8 cellular contexts compared by ENCODE assay signal in the genomic region with DNA sequence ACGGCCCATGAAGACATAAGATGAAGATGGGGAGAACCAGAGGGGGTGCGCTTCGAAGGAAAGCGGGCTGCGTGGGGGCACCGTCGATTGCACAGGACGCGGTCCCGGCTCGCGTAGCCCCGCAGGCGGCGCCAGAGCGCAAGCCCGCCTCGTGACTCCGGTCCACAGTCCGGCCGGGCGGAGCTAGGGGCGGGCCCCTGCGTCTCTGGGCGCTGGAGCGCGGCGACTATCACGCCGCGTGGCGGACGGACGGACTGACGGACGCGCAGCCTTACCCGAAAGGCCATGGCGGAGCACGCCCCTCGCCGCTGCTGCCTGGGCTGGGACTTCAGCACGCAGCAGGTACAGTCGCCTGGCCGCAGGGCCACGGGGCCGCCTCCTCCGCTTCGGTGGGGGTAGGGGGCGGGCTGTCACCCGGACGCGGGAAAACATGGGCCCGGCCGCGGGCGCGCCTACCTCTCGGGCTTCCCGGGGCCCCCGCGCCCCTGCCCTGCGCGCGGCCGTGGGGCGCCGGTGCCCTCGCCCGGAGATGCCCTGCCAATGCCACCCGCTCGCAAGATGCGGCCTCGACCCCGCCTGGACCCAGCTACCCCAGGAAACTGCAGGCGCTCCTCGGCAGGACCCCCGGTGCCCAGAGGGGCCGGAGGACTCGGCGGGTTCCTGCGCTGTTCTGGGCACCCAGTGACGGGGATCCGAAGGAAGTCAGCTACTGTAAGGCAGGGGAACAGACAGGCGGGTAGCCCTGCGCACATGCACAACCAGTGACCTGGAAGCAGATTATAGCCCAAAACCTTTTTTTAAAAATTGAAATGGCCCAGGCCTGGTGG. TPM values are rescaled to one million over a fixed set of nuclear protein-coding genes. Genes with fewer than 3 reads are reported as not detected.
DNase-seq lines count a peak whose midpoint lies in the region; ATAC-seq and TF ChIP-seq lines count a peak whose summit lies in the region.

A gene (plus strand): TSS at position 202 of the 827 bp plus-strand sequence. CDS start 84 bp downstream, at position 286.

- peaks cover 4% of the 10 kb centered on the region for H3K9me3 Mint-ChIP-seq in glutamatergic neuron (ENCODE audit: unreplicated experiment)
- no peaks in the 10 kb centered on the region for H3K9me3 Mint-ChIP-seq in osteocyte (ENCODE audit: unreplicated experiment)

- no peak within 1 kb of the TSS for H3K27ac ChIP-seq in SJCRH30
- H3K27ac ChIP-seq in thymus (ENCODE audit: low read depth), result no peak within 1 kb of the TSS

- peaks cover 5% of the 10 kb centered on the region for H3K36me3 Mint-ChIP-seq in glutamatergic neuron (ENCODE audit: unreplicated experiment)
- H3K36me3 Mint-ChIP-seq in osteocyte (ENCODE audit: unreplicated experiment), result no peaks in the 10 kb centered on the region

- no peaks in the 10 kb centered on the region for H3K4me1 Mint-ChIP-seq in glutamatergic neuron (ENCODE audit: low read depth, unreplicated experiment)
- H3K4me1 Mint-ChIP-seq in osteocyte (ENCODE audit: unreplicated experiment), result peaks cover 8% of the 10 kb centered on the region

- H3K27me3 Mint-ChIP-seq in glutamatergic neuron (ENCODE audit: unreplicated experiment) (peaks cover 7% of the 10 kb centered on the region), osteocyte (ENCODE audit: unreplicated experiment) (no peaks in the 10 kb centered on the region)

- H3K4me1 ChIP-seq in SJCRH30 (no peaks in the 10 kb centered on the region), thymus (ENCODE audit: control insufficient read depth, insufficient read depth, low read length) (peaks cover 7% of the 10 kb centered on the region)

- H3K27me3 ChIP-seq in SJCRH30 (no peaks in the 10 kb centered on the region), thymus (ENCODE audit: control insufficient read depth, insufficient read depth) (no peaks in the 10 kb centered on the region)

- WGBS in thymus, result 2% methylated on average over 86 of the region's 86 CpGs

- ATAC-seq in GM21528 (IDR thresholded peaks at IDR 0.05; ENCODE audit: low FRiP score, unreplicated experiment), result peak; percentile 96

- peak; percentile 85 for DNase-seq in EH (ENCODE audit: low read depth)
- DNase-seq in HuH-7 (ENCODE audit: low spot score), result peak; percentile 91
- peak; percentile 76 to 80 for DNase-seq in SJCRH30
- DNase-seq in activated naive CD4-positive, alpha-beta T cell treated with Interleukin-2 at 50 U/mL for 16 hours, result peak; percentile 82
- DNase-seq in glutamatergic neuron, result peak; percentile 89
- DNase-seq in osteocyte (ENCODE audit: extremely low spot score, unreplicated experiment), result peak; percentile 94

- no peaks in the 10 kb centered on the region for H3K9me3 ChIP-seq in SJCRH30 (replicated peaks)
- no peaks in the 10 kb centered on the region for H3K9me3 ChIP-seq in thymus (ENCODE audit: control insufficient read depth)

- H3K4me3 Mint-ChIP-seq in glutamatergic neuron (ENCODE audit: unreplicated experiment), result peak within 1 kb of the TSS; percentile 78
- peak within 1 kb of the TSS; percentile 69 for H3K4me3 Mint-ChIP-seq in osteocyte (ENCODE audit: unreplicated experiment)

- peak within 1 kb of the TSS; percentile 70 for H3K4me3 ChIP-seq in SJCRH30
- H3K4me3 ChIP-seq in thymus (ENCODE audit: low read length), result peak within 1 kb of the TSS; percentile 83

- H3K27ac Mint-ChIP-seq in glutamatergic neuron (ENCODE audit: unreplicated experiment) (peak within 1 kb of the TSS; percentile 59), osteocyte (ENCODE audit: unreplicated experiment) (peak within 1 kb of the TSS; percentile 55)

- peak; percentile 48 for TF ChIP-seq CTCF in glutamatergic neuron (IDR thresholded peaks at IDR 0.05; ENCODE audit: partially characterized antibody, unreplicated experiment)
- peak; percentile 87 for TF ChIP-seq CTCF in osteocyte (IDR thresholded peaks at IDR 0.05)

- no peaks in the 10 kb centered on the region for H3K36me3 ChIP-seq in SJCRH30
- no peaks in the 10 kb centered on the region for H3K36me3 ChIP-seq in thymus (ENCODE audit: control insufficient read depth, insufficient read depth)

RNA-seq across cellular contexts. Expression of the gene that starts here (rescaled TPM):
- 2.7 and 2.8 TPM in 2 replicates for total RNA-seq in SJCRH30 (2014; rRNA removed; shearing (Covaris generic))
- total RNA-seq in glutamatergic neuron (ENCODE audit: unreplicated experiment), result 2.6 TPM
- total RNA-seq in osteocyte, result 6.3 and 8.5 TPM in 2 replicates
- 0.43 TPM for polyA plus RNA-seq in thymus
